Comparison of ENCODE assay signal across 8 cellular contexts in genomic region chr7:55594870-55595269, GRCh38.
"Had no signal": no experiment of that assay in that cellular context is flagged by ENCODE, and none has a peak within 500 bp of the region (broad histone marks: within the 10 kb centered on the region; RNA-seq: fewer than 3 reads in every experiment).

No MANE protein-coding gene starts in this region.

- H3K4me3 Mint-ChIP-seq: H9, HFFc6 had no signal

- H3K27ac ChIP-seq: GM23248 had no signal

- H3K4me3 ChIP-seq: GM23248, HAP-1 had no signal

- H3K4me1 ChIP-seq: HAP-1 had no signal

- H3K9me3 Mint-ChIP-seq: HFFc6 had no signal

- DNase-seq: GM23248, GOT3, HCEC 1CT, HFFc6 had no signal

- H3K36me3 ChIP-seq: HAP-1 had no signal

- H2AFZ ChIP-seq: GM23248 had no signal

- H3K9me3 ChIP-seq: HAP-1 had no signal

- FAIRE-seq: H1, H54 had no signal

- H3K4me1 Mint-ChIP-seq: H9 had no signal

- H3K27ac Mint-ChIP-seq: H9, HFFc6 had no signal

- H3K9ac ChIP-seq: GM23248 had no signal
